11 cellular contexts compared by ENCODE assay signal in the genomic region with DNA sequence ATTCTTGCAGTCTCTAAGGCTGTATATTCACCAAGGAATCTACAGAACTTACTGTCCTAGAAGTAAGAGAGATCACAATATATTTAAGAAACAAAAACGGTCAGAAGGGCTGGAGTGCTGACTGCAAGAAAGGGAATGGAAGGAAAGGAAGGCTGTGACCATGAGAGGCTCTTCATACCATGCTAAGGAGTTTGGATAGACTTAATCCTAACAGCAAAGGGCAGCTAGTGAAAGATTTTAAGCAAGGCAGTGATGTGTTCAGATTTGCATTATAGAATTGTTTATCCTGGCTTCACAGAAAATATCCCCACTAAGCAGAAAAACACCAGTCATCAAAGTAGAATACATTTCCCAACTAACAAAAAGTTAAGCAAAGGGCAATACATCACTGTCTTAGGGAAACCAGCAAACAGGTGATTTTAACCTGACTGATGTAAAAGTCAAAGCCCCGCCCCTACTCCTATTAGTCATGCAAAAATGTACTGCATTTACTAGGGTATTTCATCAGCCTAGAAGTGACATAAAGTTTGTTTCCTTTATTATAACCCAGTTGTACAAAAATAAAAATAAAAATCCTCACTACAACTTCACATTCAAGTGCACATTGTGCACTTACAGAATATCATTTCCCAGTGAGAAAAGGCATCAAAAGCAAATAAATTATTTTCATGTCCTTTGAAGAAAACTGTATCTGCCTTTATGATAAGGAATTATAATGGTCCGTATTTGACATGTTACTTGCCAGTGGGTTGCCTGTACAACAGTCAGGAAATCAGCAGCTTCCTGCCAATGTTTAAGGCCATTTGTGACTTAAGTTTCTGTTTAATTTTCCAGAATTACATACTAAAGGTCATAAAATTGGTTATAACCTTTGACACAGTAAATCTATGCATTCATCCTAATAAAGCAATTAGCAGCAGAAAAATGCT. TPM values are rescaled to one million over a fixed set of nuclear protein-coding genes. Genes with fewer than 3 reads are reported as not detected.
DNase-seq lines count a peak whose midpoint lies in the region; ATAC-seq and TF ChIP-seq lines count a peak whose summit lies in the region.
"Had no signal": no experiment of that assay in that cellular context is flagged by ENCODE, and none has a peak within 500 bp of the region (broad histone marks: within the 10 kb centered on the region; RNA-seq: fewer than 3 reads in every experiment).

No MANE protein-coding gene starts in this region.

- H3K4me1 ChIP-seq in subcutaneous abdominal adipose tissue (ENCODE audit: control insufficient read depth in 5 of 5, insufficient read depth in 5 of 5, low read length in 5 of 5) = peaks cover 0 to 47% (median 38%) of the 10 kb centered on the region in 5 donors

- no peak for TF ChIP-seq CTCF in fibroblast of villous mesenchyme (IDR thresholded peaks at IDR 0.05; ENCODE audit: insufficient read depth, low read depth, low read length)

- H3K4me3 Mint-ChIP-seq in activated CD4-positive, alpha-beta T cell treated with anti-CD3 and anti-CD28 coated beads, Interleukin-2, amount 10 ng/mL, durations not matched to agents 24 days and 14 days = peak overlapping the region; percentile 20
- H3K4me3 Mint-ChIP-seq: endodermal cell, neural crest cell had no signal

- H3K36me3 Mint-ChIP-seq in activated CD4-positive, alpha-beta T cell treated with anti-CD3 and anti-CD28 coated beads, Interleukin-2, amount 10 ng/mL, durations not matched to agents 24 days and 14 days (ENCODE audit: low read depth) = peaks cover 11% of the 10 kb centered on the region

- H3K9ac ChIP-seq in subcutaneous abdominal adipose tissue (ENCODE audit: low read length in 5 of 5) = no peak overlapping the region

- peak overlapping the region; percentile 38 for H3K27ac ChIP-seq in subcutaneous abdominal adipose tissue (ENCODE audit: low read depth, low read length)

- peak; percentile 52 for DNase-seq in activated naive CD4-positive, alpha-beta T cell treated with Interleukin-2 at 50 U/mL for 16 hours
- no peak for DNase-seq in activated naive CD4-positive, alpha-beta T cell (lab: John Stamatoyannopoulos, UW)
- no peak for DNase-seq in activated CD4-positive, alpha-beta T cell treated with anti-CD3 and anti-CD28 coated beads, Interleukin-2, amount 10 ng/mL, durations not matched to agents 24 days and 14 days
- DNase-seq in fibroblast of villous mesenchyme (ENCODE audit: low read depth) = peak; percentile 53
- no peak for DNase-seq in NCI-H446 (lab: John Stamatoyannopoulos, UW)
- DNase-seq in NCI-H524 treated with DMSO at 0.1 percent for 48 hours (lab: John Stamatoyannopoulos, UW) = no peak
- DNase-seq: endodermal cell, MM.1S had no signal

- intact Hi-C loops in activated CD4-positive, alpha-beta T cell treated with anti-CD3 and anti-CD28 coated beads, Interleukin-2, amount 10 ng/mL, durations not matched to agents 24 days and 14 days (cut with micrococcal nuclease) = loop anchor here (2.0 kb wide), 1 partner anchor 14 kb away; no protein-coding TSS in a partner anchor

- no peaks in the 10 kb centered on the region for H3K9me3 ChIP-seq in subcutaneous abdominal adipose tissue (ENCODE audit: control insufficient read depth in 5 of 5, low read length in 5 of 5)

- no peak for ATAC-seq in GM18502 (IDR thresholded peaks at IDR 0.05; ENCODE audit: poor library complexity, unreplicated experiment)

- H3K4me3 ChIP-seq in fibroblast of villous mesenchyme (ENCODE audit: low read depth, low read length) (no peak overlapping the region), subcutaneous abdominal adipose tissue (ENCODE audit: low read depth in 1 of 5, low read length in 5 of 5) (no peak overlapping the region)

- peaks cover 50% of the 10 kb centered on the region for H3K4me1 Mint-ChIP-seq in activated CD4-positive, alpha-beta T cell treated with anti-CD3 and anti-CD28 coated beads, Interleukin-2, amount 10 ng/mL, durations not matched to agents 24 days and 14 days

- no peaks in the 10 kb centered on the region for H3K27me3 Mint-ChIP-seq in activated CD4-positive, alpha-beta T cell treated with anti-CD3 and anti-CD28 coated beads, Interleukin-2, amount 10 ng/mL, durations not matched to agents 24 days and 14 days

- no peaks in the 10 kb centered on the region for H3K9me3 Mint-ChIP-seq in activated CD4-positive, alpha-beta T cell treated with anti-CD3 and anti-CD28 coated beads, Interleukin-2, amount 10 ng/mL, durations not matched to agents 24 days and 14 days
- H3K9me3 Mint-ChIP-seq: endodermal cell, neural crest cell had no signal

- H3K27me3 ChIP-seq in subcutaneous abdominal adipose tissue (ENCODE audit: control insufficient read depth in 5 of 5, insufficient read depth in 4 of 5, low read length in 5 of 5) = no peaks in the 10 kb centered on the region

- no peaks in the 10 kb centered on the region for H3K36me3 ChIP-seq in subcutaneous abdominal adipose tissue (ENCODE audit: control insufficient read depth in 5 of 5, insufficient read depth in 5 of 5, low read length in 5 of 5)

- peak overlapping the region; percentile 55 for H3K27ac Mint-ChIP-seq in activated CD4-positive, alpha-beta T cell treated with anti-CD3 and anti-CD28 coated beads, Interleukin-2, amount 10 ng/mL, durations not matched to agents 24 days and 14 days
- H3K27ac Mint-ChIP-seq: endodermal cell had no signal

RNA-seq across cellular contexts. Expression of gene JAK1, which starts 17.2 kb away (rescaled TPM):
- 86.5 and 86.6 TPM in 2 replicates for total RNA-seq in activated CD4-positive, alpha-beta T cell treated with anti-CD3 and anti-CD28 coated beads, Interleukin-2, amount 10 ng/mL, durations not matched to agents 24 days and 14 days
- 125 and 152 TPM in 2 replicates for total RNA-seq in fibroblast of villous mesenchyme

Comparison
In these comparisons a context has a peak if more than half of its experiments do, and no peak if none do; other contexts are left out.
1. DNase-seq: peak in activated naive CD4-positive, alpha-beta T cell treated with Interleukin-2 at 50 U/mL for 16 hours (single experiment) and fibroblast of villous mesenchyme (single experiment); none in activated naive CD4-positive, alpha-beta T cell (0 of 4), activated CD4-positive, alpha-beta T cell treated with anti-CD3 and anti-CD28 coated beads, Interleukin-2, amount 10 ng/mL, durations not matched to agents 24 days and 14 days (single experiment), NCI-H446 (0 of 2) and NCI-H524 treated with DMSO at 0.1 percent for 48 hours (single experiment).